Comparison of ENCODE assay signal across 12 cellular contexts in genomic region chr1:246629030-246629429, GRCh38.
DNase-seq lines count a peak whose midpoint lies in the region; ATAC-seq, FAIRE-seq and TF ChIP-seq lines count a peak whose summit lies in the region.
"Had no signal": no experiment of that assay in that cellular context is flagged by ENCODE, and none has a peak within 500 bp of the region (broad histone marks: within the 10 kb centered on the region; RNA-seq: fewer than 3 reads in every experiment).

No MANE protein-coding gene starts in this region.

- DNase-seq in CD8-positive, alpha-beta T cell: no peak
- no peak for DNase-seq in type B pancreatic cell (ENCODE audit: extremely low spot score, unreplicated experiment)
- no peak for DNase-seq in frontal cortex (ENCODE audit: low spot score in 2 of 2)
- DNase-seq in LoVo (ENCODE audit: low spot score): no peak
- DNase-seq in brain microvascular endothelial cell: no peak
- DNase-seq: activated T-cell treated with anti-CD3 and anti-CD28 coated beads, Interleukin-2, amount 50 U/mL, for 4 hours; NCI-H524 treated with DMSO at 0.1 percent for 48 hours; stimulated activated naive CD8-positive, alpha-beta T cell treated with anti-CD3 and anti-CD28 coated beads, Interleukin-15, Interleukin-2, amounts not matched to agents 100 U/mL and 50 U/mL, for 24 hours had no signal

- peaks cover 66% of the 10 kb centered on the region for H3K36me3 Mint-ChIP-seq in CD8-positive, alpha-beta T cell
- peaks cover 18% of the 10 kb centered on the region for H3K36me3 Mint-ChIP-seq in type B pancreatic cell

- no peaks in the 10 kb centered on the region for H3K9me3 ChIP-seq in CD8-positive, alpha-beta T cell (ENCODE audit: low read length)

- in situ Hi-C loops in brain microvascular endothelial cell (cut with HindIII; ENCODE audit: low pct_ligation_motif_present, low sequenced_read_pairs): no loop called here

- H3K4me3 Mint-ChIP-seq in CD8-positive, alpha-beta T cell: no peak overlapping the region
- H3K4me3 Mint-ChIP-seq in type B pancreatic cell: no peak overlapping the region
- H3K4me3 Mint-ChIP-seq: activated T-cell treated with anti-CD3 and anti-CD28 coated beads, Interleukin-2, amount 50 U/mL, for 4 hours; dendritic cell treated with granulocyte-macrophage colony-stimulating factor and Interleukin-4, amounts not matched to agents 40 ng/mL and 50 ng/mL, for 4 days had no signal

- no peak for FAIRE-seq in frontal cortex (lab: Jason Lieb, UNC)

- no peak overlapping the region for H3K27ac ChIP-seq in CD8-positive, alpha-beta T cell (ENCODE audit: low read depth, low read length)
- no peak overlapping the region for H3K27ac ChIP-seq in brain microvascular endothelial cell

- no peaks in the 10 kb centered on the region for H3K9me3 Mint-ChIP-seq in CD8-positive, alpha-beta T cell
- H3K9me3 Mint-ChIP-seq in type B pancreatic cell: no peaks in the 10 kb centered on the region
- H3K9me3 Mint-ChIP-seq: activated T-cell treated with anti-CD3 and anti-CD28 coated beads, Interleukin-2, amount 50 U/mL, for 4 hours; dendritic cell treated with granulocyte-macrophage colony-stimulating factor and Interleukin-4, amounts not matched to agents 40 ng/mL and 50 ng/mL, for 4 days had no signal

- no peak overlapping the region for H3K4me3 ChIP-seq in CD8-positive, alpha-beta T cell (ENCODE audit: low read depth, low read length)
- no peak overlapping the region for H3K4me3 ChIP-seq in brain microvascular endothelial cell (ENCODE audit: low read depth, low read length)

- no peaks in the 10 kb centered on the region for H3K4me1 ChIP-seq in CD8-positive, alpha-beta T cell (ENCODE audit: insufficient read depth, low read length)

- no peaks in the 10 kb centered on the region for H3K27me3 ChIP-seq in CD8-positive, alpha-beta T cell (ENCODE audit: insufficient read depth, low read length)
- no peaks in the 10 kb centered on the region for H3K27me3 ChIP-seq in brain microvascular endothelial cell (replicated peaks)

- ATAC-seq in CD8-positive, alpha-beta T cell: no peak
- ATAC-seq in GM19035 (IDR thresholded peaks at IDR 0.05; ENCODE audit: unreplicated experiment): peak; percentile 95
- peak; percentile 97 for ATAC-seq in HG02610 (IDR thresholded peaks at IDR 0.05; ENCODE audit: unreplicated experiment)
- ATAC-seq in HG03442 (IDR thresholded peaks at IDR 0.05; ENCODE audit: unreplicated experiment): peak; percentile 91
- ATAC-seq: activated T-cell treated with anti-CD3 and anti-CD28 coated beads, Interleukin-2, amount 50 U/mL, for 4 hours; stimulated activated naive CD8-positive, alpha-beta T cell treated with anti-CD3 and anti-CD28 coated beads, Interleukin-15, Interleukin-2, amounts not matched to agents 100 U/mL and 50 U/mL, for 24 hours had no signal

- TF ChIP-seq CTCF in CD8-positive, alpha-beta T cell (IDR thresholded peaks at IDR 0.05): no peak
- TF ChIP-seq CTCF in type B pancreatic cell (conservative IDR thresholded peaks at IDR 0.05): no peak
- no peak for TF ChIP-seq CTCF in brain microvascular endothelial cell (IDR thresholded peaks at IDR 0.05; ENCODE audit: low read depth, low read length, missing control alignments)

- CTCF ChIA-PET in CD8-positive, alpha-beta T cell (lab: Charles Lee): no interaction called here

- POLR2A ChIA-PET in CD8-positive, alpha-beta T cell (lab: Charles Lee): no interaction called here

- peaks cover 24% of the 10 kb centered on the region for H3K36me3 ChIP-seq in CD8-positive, alpha-beta T cell (ENCODE audit: insufficient read depth, low read length)
- no peaks in the 10 kb centered on the region for H3K36me3 ChIP-seq in brain microvascular endothelial cell (replicated peaks)

- H3K27me3 Mint-ChIP-seq in CD8-positive, alpha-beta T cell (ENCODE audit: low read depth): no peaks in the 10 kb centered on the region
- no peaks in the 10 kb centered on the region for H3K27me3 Mint-ChIP-seq in type B pancreatic cell
- H3K27me3 Mint-ChIP-seq: dendritic cell treated with granulocyte-macrophage colony-stimulating factor and Interleukin-4, amounts not matched to agents 40 ng/mL and 50 ng/mL, for 4 days had no signal

- peak overlapping the region; percentile 27 for H3K27ac Mint-ChIP-seq in CD8-positive, alpha-beta T cell
- H3K27ac Mint-ChIP-seq in type B pancreatic cell: no peak overlapping the region
- H3K27ac Mint-ChIP-seq: dendritic cell treated with granulocyte-macrophage colony-stimulating factor and Interleukin-4, amounts not matched to agents 40 ng/mL and 50 ng/mL, for 4 days had no signal

- peaks cover 11% of the 10 kb centered on the region for H3K4me1 Mint-ChIP-seq in CD8-positive, alpha-beta T cell (ENCODE audit: low read depth)
- H3K4me1 Mint-ChIP-seq in type B pancreatic cell (ENCODE audit: unreplicated experiment): no peaks in the 10 kb centered on the region

- intact Hi-C loops in CD8-positive, alpha-beta T cell (cut with DNase I, micrococcal nuclease): no loop called here
